18 cellular contexts compared by ENCODE assay signal in the genomic region with DNA sequence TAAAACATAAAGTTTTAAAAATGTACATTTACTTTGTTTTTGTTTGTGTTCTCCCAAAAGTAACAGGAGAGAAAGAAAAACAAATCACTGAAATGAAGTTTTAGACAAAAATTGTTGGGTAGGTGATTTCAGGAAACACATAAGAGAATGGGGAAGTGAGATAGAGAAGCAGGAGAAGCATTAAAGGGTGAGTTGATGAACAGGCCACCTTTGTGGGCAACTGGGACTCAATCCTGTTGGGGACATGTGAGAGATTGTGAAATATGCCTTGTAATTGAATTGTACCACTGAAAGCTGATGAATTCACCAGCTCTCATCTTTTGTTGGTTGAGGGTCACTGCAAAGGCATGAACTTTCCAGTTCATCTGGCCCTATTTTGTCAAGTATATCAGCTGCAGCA.
DNase-seq lines count a peak whose midpoint lies in the region; ATAC-seq and TF ChIP-seq lines count a peak whose summit lies in the region.
"Had no signal": no experiment of that assay in that cellular context is flagged by ENCODE, and none has a peak within 500 bp of the region (broad histone marks: within the 10 kb centered on the region; RNA-seq: fewer than 3 reads in every experiment).

No MANE protein-coding gene starts in this region.

- H2AFZ ChIP-seq in OCI-LY3 (ENCODE audit: low read depth, low read length), result no peak overlapping the region
- H2AFZ ChIP-seq: GM23248 had no signal

- H3K36me3 ChIP-seq in OCI-LY3 (replicated peaks; ENCODE audit: low read depth, low read length), result no peaks in the 10 kb centered on the region

- H3K27me3 Mint-ChIP-seq in stimulated activated naive B cell treated with anti-CD40 and anti-IgM and Interleukin-4, amounts not matched to agents 10 μg/mL and 1 μg/mL and 100 μg/mL, for 72 hours, result no peaks in the 10 kb centered on the region
- no peaks in the 10 kb centered on the region for H3K27me3 Mint-ChIP-seq in HFFc6 (ENCODE audit: insufficient read depth)
- H3K27me3 Mint-ChIP-seq: T-cell had no signal

- no peaks in the 10 kb centered on the region for H3K9me3 ChIP-seq in OCI-LY3 (ENCODE audit: insufficient read depth, low read length)

- H3K27me3 ChIP-seq in OCI-LY3 (ENCODE audit: low read depth, low read length), result no peaks in the 10 kb centered on the region

- peak overlapping the region; percentile 25 for H3K4me2 ChIP-seq in OCI-LY3 (ENCODE audit: low read length)

- H3K4me3 ChIP-seq in OCI-LY3 (ENCODE audit: low read length), result no peak overlapping the region
- H3K4me3 ChIP-seq: GM23248 had no signal

- H3K4me1 ChIP-seq in OCI-LY3 (ENCODE audit: low read length), result peaks cover 20% of the 10 kb centered on the region

- peak; percentile 13 for DNase-seq in SIG-M5 treated with dmso at 0.1 percent for 504 hours (lab: John Stamatoyannopoulos, UW; ENCODE audit: unreplicated experiment)
- no peak for DNase-seq in SIG-M5 (lab: John Stamatoyannopoulos, UW)
- DNase-seq in MV-4-11 (lab: John Stamatoyannopoulos, UW), result peak; percentile 39
- no peak for DNase-seq in stimulated activated naive B cell treated with anti-CD40 and anti-IgM and Interleukin-4, amounts not matched to agents 10 μg/mL and 1 μg/mL and 100 μg/mL, for 72 hours
- DNase-seq in HFFc6, result no peak
- DNase-seq in NCI-H446 treated with DMSO at 0.1 percent for 48 hours (lab: John Stamatoyannopoulos, UW), result no peak
- DNase-seq: DMS153, GM23248, Kasumi-1, NCI-H1048, NCI-H146, NCI-H2081 treated with DMSO at 0.1 percent for 48 hours, NCI-H345, T-cell had no signal

- H4K20me1 ChIP-seq in OCI-LY3 (ENCODE audit: insufficient read depth, low read length), result no peaks in the 10 kb centered on the region

- no peaks in the 10 kb centered on the region for H3K9me3 Mint-ChIP-seq in stimulated activated naive B cell treated with anti-CD40 and anti-IgM and Interleukin-4, amounts not matched to agents 10 μg/mL and 1 μg/mL and 100 μg/mL, for 72 hours
- H3K9me3 Mint-ChIP-seq in HFFc6, result peaks cover 26% of the 10 kb centered on the region

- peak overlapping the region; percentile 30; the same call in 1 of the 2 replicates for H3K27ac ChIP-seq in OCI-LY3 (ENCODE audit: low read length)
- H3K27ac ChIP-seq: 22Rv1, C4-2B, GM23248 had no signal

- H3K36me3 Mint-ChIP-seq in stimulated activated naive B cell treated with anti-CD40 and anti-IgM and Interleukin-4, amounts not matched to agents 10 μg/mL and 1 μg/mL and 100 μg/mL, for 72 hours, result no peaks in the 10 kb centered on the region
- H3K36me3 Mint-ChIP-seq in HFFc6 (ENCODE audit: low read depth), result no peaks in the 10 kb centered on the region
- H3K36me3 Mint-ChIP-seq: T-cell had no signal

- H3K4me1 Mint-ChIP-seq in stimulated activated naive B cell treated with anti-CD40 and anti-IgM and Interleukin-4, amounts not matched to agents 10 μg/mL and 1 μg/mL and 100 μg/mL, for 72 hours, result no peaks in the 10 kb centered on the region
- no peaks in the 10 kb centered on the region for H3K4me1 Mint-ChIP-seq in HFFc6 (ENCODE audit: low read depth)
- H3K4me1 Mint-ChIP-seq: T-cell had no signal

- no peak overlapping the region for H3K4me3 Mint-ChIP-seq in stimulated activated naive B cell treated with anti-CD40 and anti-IgM and Interleukin-4, amounts not matched to agents 10 μg/mL and 1 μg/mL and 100 μg/mL, for 72 hours
- H3K4me3 Mint-ChIP-seq in HFFc6, result no peak overlapping the region
- H3K4me3 Mint-ChIP-seq: T-cell had no signal

- no peak for TF ChIP-seq CTCF in OCI-LY3 (IDR thresholded peaks at IDR 0.05; ENCODE audit: low read depth, low read length)
- no peak for TF ChIP-seq CTCF in HFFc6 (IDR thresholded peaks at IDR 0.05)

- H3K27ac Mint-ChIP-seq in stimulated activated naive B cell treated with anti-CD40 and anti-IgM and Interleukin-4, amounts not matched to agents 10 μg/mL and 1 μg/mL and 100 μg/mL, for 72 hours, result no peak overlapping the region
- H3K27ac Mint-ChIP-seq in HFFc6, result no peak overlapping the region
- H3K27ac Mint-ChIP-seq: T-cell had no signal

- no peak overlapping the region for H3K9ac ChIP-seq in OCI-LY3 (ENCODE audit: low read length)
- H3K9ac ChIP-seq: GM23248 had no signal

- ATAC-seq in stimulated activated naive B cell treated with anti-CD40 and anti-IgM and Interleukin-4, amounts not matched to agents 10 μg/mL and 1 μg/mL and 100 μg/mL, for 72 hours (replicated peaks), result peak; percentile 41 to 45
- ATAC-seq in GM19467 (IDR thresholded peaks at IDR 0.05; ENCODE audit: unreplicated experiment), result no peak
- ATAC-seq: T-cell had no signal

- H3K79me2 ChIP-seq in OCI-LY3 (ENCODE audit: low read length), result no peaks in the 10 kb centered on the region

Comparison
In these comparisons a context has a peak if more than half of its experiments do, and no peak if none do; other contexts are left out.
1. DNase-seq: peak in SIG-M5 treated with dmso at 0.1 percent for 504 hours (single experiment) and MV-4-11 (single experiment); none in SIG-M5 (single experiment), stimulated activated naive B cell treated with anti-CD40 and anti-IgM and Interleukin-4, amounts not matched to agents 10 μg/mL and 1 μg/mL and 100 μg/mL, for 72 hours (single experiment), HFFc6 (single experiment) and NCI-H446 treated with DMSO at 0.1 percent for 48 hours (single experiment).